ENCODE assay signal across 30 cellular contexts in genomic region chr11:129980086-129980485, GRCh38.
"Had no signal": no experiment of that assay in that cellular context is flagged by ENCODE, and none has a peak within 500 bp of the region (broad histone marks: within the 10 kb centered on the region; RNA-seq: fewer than 3 reads in every experiment).

No MANE protein-coding gene starts in this region.

- FAIRE-seq: small intestine, urothelium cell line had no signal

- H3K27me3 Mint-ChIP-seq: natural killer cell treated with Interleukin-12 subunit alpha and Interleukin-12 subunit beta and Interleukin-15 and Interleukin-18, amount 100 ng/mL, for 72 hours; progenitor cell of endocrine pancreas; stimulated activated naive CD8-positive, alpha-beta T cell treated with anti-CD3 and anti-CD28 coated beads, Interleukin-15, Interleukin-2, amounts not matched to agents 100 ng/mL and 50 ng/mL, for 24 hours had no signal

- H3K27ac ChIP-seq: neutrophil, ovary, parathyroid adenoma, psoas muscle, right lobe of liver, sigmoid colon, stomach, thoracic aorta, thyroid gland, tibial nerve, upper lobe of left lung, vagina had no signal

- ATAC-seq: natural killer cell treated with Interleukin-12 subunit alpha and Interleukin-12 subunit beta and Interleukin-15 and Interleukin-18, amount 100 ng/mL, for 72 hours; psoas muscle; right cardiac atrium; right lobe of liver; stimulated activated effector memory CD8-positive, alpha-beta T cell treated with anti-CD3 and anti-CD28 coated beads, Interleukin-12 subunit alpha, Interleukin-12 subunit beta, amount 100 ng/mL, for 72 hours; stimulated activated naive B cell treated with anti-CD40 and anti-IgM and Interleukin-4, amounts not matched to agents 10 μg/mL and 1 μg/mL and 100 μg/mL, for 72 hours had no signal

- H3K9me3 ChIP-seq: neutrophil, ovary, psoas muscle, right lobe of liver, sigmoid colon, stomach, thoracic aorta, thyroid gland, tibial nerve, upper lobe of left lung, vagina had no signal

- H3K9me3 Mint-ChIP-seq: natural killer cell treated with Interleukin-12 subunit alpha and Interleukin-12 subunit beta and Interleukin-15 and Interleukin-18, amount 100 ng/mL, for 72 hours; nephron progenitor cell; neural crest cell; stimulated activated effector memory CD8-positive, alpha-beta T cell treated with anti-CD3 and anti-CD28 coated beads, Interleukin-12 subunit alpha, Interleukin-12 subunit beta, amount 100 ng/mL, for 72 hours; stimulated activated naive B cell treated with anti-CD40 and anti-IgM and Interleukin-4, amounts not matched to agents 10 μg/mL and 1 μg/mL and 100 μg/mL, for 72 hours; stimulated activated naive CD8-positive, alpha-beta T cell treated with anti-CD3 and anti-CD28 coated beads, Interleukin-15, Interleukin-2, amounts not matched to agents 100 ng/mL and 50 ng/mL, for 24 hours had no signal

- DNase-seq: nephron progenitor cell; nucleus accumbens; ovary; posterior cingulate gyrus; psoas muscle; right cardiac atrium; right lobe of liver; sigmoid colon; small intestine; stimulated activated CD4-positive, alpha-beta T cell treated with anti-CD3 and anti-CD28 coated beads, Interleukin-15, amount 100 ng/mL, for 24 hours; stimulated activated CD4-positive, alpha-beta T cell treated with anti-CD3 and anti-CD28 coated beads, Interleukin-2, amount 100 ng/mL, for 24 hours; stimulated activated CD4-positive, alpha-beta T cell treated with anti-CD3 and anti-CD28 coated beads, Interleukin-2, amount 100 ng/mL, for 48 hours; stimulated activated CD4-positive, alpha-beta T cell treated with anti-CD3 and anti-CD28 coated beads, Interleukin-4, amount 100 ng/mL, for 24 hours; stimulated activated naive B cell treated with anti-CD40 and anti-IgM and Interleukin-4, amounts not matched to agents 10 μg/mL and 1 μg/mL and 100 μg/mL, for 72 hours; stimulated activated naive CD4-positive, alpha-beta T cell treated with Interleukin-2 at 50 U/mL for 16 hours; stomach; thyroid gland; trophoblast cell; upper lobe of left lung had no signal

- H3K36me3 ChIP-seq: neutrophil, ovary, right lobe of liver, sigmoid colon, stomach, thoracic aorta, thyroid gland, tibial nerve, upper lobe of left lung, vagina had no signal

- H3K4me3 ChIP-seq: ovary, psoas muscle, right lobe of liver, sigmoid colon, stomach, thoracic aorta, thyroid gland, tibial nerve, upper lobe of left lung, vagina had no signal

- H2AFZ ChIP-seq: parathyroid adenoma had no signal

- H3K4me1 ChIP-seq: parathyroid adenoma, right lobe of liver, sigmoid colon, stomach, thyroid gland, upper lobe of left lung, vagina had no signal

- H3K4me3 Mint-ChIP-seq: natural killer cell treated with Interleukin-12 subunit alpha and Interleukin-12 subunit beta and Interleukin-15 and Interleukin-18, amount 100 ng/mL, for 72 hours; nephron progenitor cell; neural crest cell; stimulated activated effector memory CD8-positive, alpha-beta T cell treated with anti-CD3 and anti-CD28 coated beads, Interleukin-12 subunit alpha, Interleukin-12 subunit beta, amount 100 ng/mL, for 72 hours; stimulated activated naive B cell treated with anti-CD40 and anti-IgM and Interleukin-4, amounts not matched to agents 10 μg/mL and 1 μg/mL and 100 μg/mL, for 72 hours; stimulated activated naive CD8-positive, alpha-beta T cell treated with anti-CD3 and anti-CD28 coated beads, Interleukin-15, Interleukin-2, amounts not matched to agents 100 ng/mL and 50 ng/mL, for 24 hours had no signal

- H3K27ac Mint-ChIP-seq: natural killer cell treated with Interleukin-12 subunit alpha and Interleukin-12 subunit beta and Interleukin-15 and Interleukin-18, amount 100 ng/mL, for 72 hours; stimulated activated effector memory CD8-positive, alpha-beta T cell treated with anti-CD3 and anti-CD28 coated beads, Interleukin-12 subunit alpha, Interleukin-12 subunit beta, amount 100 ng/mL, for 72 hours; stimulated activated naive B cell treated with anti-CD40 and anti-IgM and Interleukin-4, amounts not matched to agents 10 μg/mL and 1 μg/mL and 100 μg/mL, for 72 hours; stimulated activated naive CD8-positive, alpha-beta T cell treated with anti-CD3 and anti-CD28 coated beads, Interleukin-15, Interleukin-2, amounts not matched to agents 100 ng/mL and 50 ng/mL, for 24 hours had no signal

- H3K36me3 Mint-ChIP-seq: natural killer cell treated with Interleukin-12 subunit alpha and Interleukin-12 subunit beta and Interleukin-15 and Interleukin-18, amount 100 ng/mL, for 72 hours; stimulated activated effector memory CD8-positive, alpha-beta T cell treated with anti-CD3 and anti-CD28 coated beads, Interleukin-12 subunit alpha, Interleukin-12 subunit beta, amount 100 ng/mL, for 72 hours had no signal

- H3K9ac ChIP-seq: parathyroid adenoma had no signal

- H3K27me3 ChIP-seq: neutrophil, ovary, right lobe of liver, sigmoid colon, stomach, thyroid gland, tibial nerve, upper lobe of left lung, vagina had no signal
